Comparison of ENCODE assay signal across 1 cellular context in the genomic region with DNA sequence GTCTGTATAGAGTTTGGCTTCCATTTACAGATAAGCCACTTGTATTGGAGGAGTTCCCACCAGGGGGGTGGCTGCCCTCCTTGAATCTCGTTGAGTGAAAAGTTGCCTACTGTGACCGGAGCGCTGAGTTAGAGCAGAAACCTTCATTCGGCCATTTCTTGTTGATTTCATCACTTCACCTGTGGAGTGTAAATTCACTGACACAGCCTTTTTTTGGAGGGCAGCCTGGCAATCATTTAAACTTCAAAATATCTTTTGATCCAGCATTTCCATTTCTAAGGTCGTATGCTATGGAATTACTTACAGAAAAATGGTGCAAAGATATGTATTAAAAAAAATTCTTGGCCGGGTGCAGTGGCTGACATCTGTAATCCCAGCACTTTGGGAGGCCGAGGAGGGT.
TF ChIP-seq lines count a peak whose summit lies in the region.

No MANE protein-coding gene starts in this region.

TF ChIP-seq in K562, 482 proteins besides CTCF, POLR2A, EP300 and RAD21:
- TF ChIP-seq ZNF316 (IDR thresholded peaks at IDR 0.05), result peak; percentile 41; the same call in 1 of the 2 replicates
- TF ChIP-seq ZNF311 (CRISPR knock-in tag; IDR thresholded peaks at IDR 0.05), result no peak
- no peak for TF ChIP-seq SMARCE1 (IDR thresholded peaks at IDR 0.05)
- peak; percentile 22; the same call in 1 of the 2 replicates for TF ChIP-seq C11orf30 (IDR thresholded peaks at IDR 0.05; ENCODE audit: low read depth)
